In the genomic region with DNA sequence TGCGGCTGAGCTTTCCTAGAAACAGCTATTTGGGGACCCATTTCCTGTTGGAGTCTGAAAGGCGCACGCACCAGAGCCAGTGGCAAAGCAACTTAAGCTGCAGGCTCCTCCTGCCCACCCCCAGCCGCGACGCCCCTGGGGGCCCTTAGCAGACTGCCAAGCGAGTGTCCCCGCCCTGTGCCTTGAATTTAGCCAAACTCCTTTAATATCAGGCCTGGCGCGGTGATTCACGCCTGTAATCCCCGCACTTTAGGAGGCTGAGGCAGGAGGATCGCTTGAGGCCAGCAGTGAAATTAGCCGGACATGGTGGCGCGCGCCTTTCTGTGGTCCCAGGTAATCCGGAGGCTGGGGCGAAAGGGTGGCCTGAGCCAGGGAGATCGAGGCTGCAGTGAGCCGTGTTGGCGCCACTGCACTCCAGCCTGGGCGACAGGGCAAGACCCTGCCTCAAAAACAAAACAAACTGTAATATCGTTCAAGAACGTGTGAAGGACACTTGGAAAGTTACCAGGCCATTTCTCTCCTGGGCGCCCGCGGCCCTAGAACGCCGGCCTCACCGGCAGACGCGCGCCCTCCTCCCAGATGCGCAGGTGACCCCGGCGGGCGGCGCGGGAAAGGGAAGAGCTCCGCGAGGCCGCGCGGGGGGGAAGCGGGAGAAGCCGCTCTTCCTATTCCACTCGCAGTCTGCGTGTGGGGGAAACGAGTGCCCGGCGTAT, we compare ENCODE assay signal across 8 cellular contexts. TPM values are rescaled to one million over a fixed set of nuclear protein-coding genes. Genes with fewer than 3 reads are reported as not detected.
DNase-seq lines count a peak whose midpoint lies in the region.

No MANE protein-coding gene starts in this region.

- H3K27me3 ChIP-seq in SJCRH30 (no peaks in the 10 kb centered on the region), ectodermal cell (ENCODE audit: control insufficient read depth, insufficient read depth, low read length, poor library complexity, severe bottlenecking) (peaks cover 25% of the 10 kb centered on the region), muscle layer of colon (ENCODE audit: control insufficient read depth in 1 of 2, insufficient read depth in 2 of 2, low read length in 2 of 2) (peaks cover 8 to 26% of the 10 kb centered on the region in 2 donors)

- H3K36me3 ChIP-seq in SJCRH30 (peaks cover 2% of the 10 kb centered on the region), ectodermal cell (ENCODE audit: control insufficient read depth, insufficient read depth, low read length) (no peaks in the 10 kb centered on the region), muscle layer of colon (ENCODE audit: insufficient read depth, low read length) (no peaks in the 10 kb centered on the region)

- DNase-seq in NCI-H1105 (lab: John Stamatoyannopoulos, UW) (peak; percentile 8), NCI-H1105 treated with DMSO at 0.1 percent for 48 hours (lab: John Stamatoyannopoulos, UW) (no peak), SJCRH30 (no peak), CD1c-positive myeloid dendritic cell (ENCODE audit: extremely low spot score) (no peak), SW480 (ENCODE audit: low spot score) (no peak), H4 (ENCODE audit: low spot score) (no peak)

- 33% methylated on average over 52 of the region's 52 CpGs for WGBS in ectodermal cell, 2 experiments

- no peak overlapping the region for H3K9ac ChIP-seq in muscle layer of colon (ENCODE audit: low read length)

- H3K27ac ChIP-seq in SJCRH30 (peak overlapping the region; percentile 87; the same call in 1 of the 2 replicates), ectodermal cell (ENCODE audit: insufficient read depth, low read depth, low read length, poor library complexity, severe bottlenecking) (no peak overlapping the region), muscle layer of colon (ENCODE audit: low read depth, low read length) (no peak overlapping the region)

- H3K4me1 ChIP-seq in SJCRH30 = peaks cover 18% of the 10 kb centered on the region
- peaks cover 11% of the 10 kb centered on the region for H3K4me1 ChIP-seq in ectodermal cell (ENCODE audit: control insufficient read depth, insufficient read depth, low read length)
- peaks cover 7% of the 10 kb centered on the region for H3K4me1 ChIP-seq in muscle layer of colon (ENCODE audit: insufficient read depth, low read length)

- no peaks in the 10 kb centered on the region for H3K9me3 ChIP-seq in SJCRH30 (replicated peaks)
- H3K9me3 ChIP-seq in ectodermal cell (ENCODE audit: control insufficient read depth, low read length) = no peaks in the 10 kb centered on the region
- H3K9me3 ChIP-seq in muscle layer of colon (ENCODE audit: low read length) = no peaks in the 10 kb centered on the region

- H3K4me3 ChIP-seq in SJCRH30 (peak overlapping the region; percentile 94), ectodermal cell (ENCODE audit: insufficient read depth, low read depth, low read length) (peak overlapping the region; percentile 94), muscle layer of colon (ENCODE audit: low read depth in 1 of 2, low read length in 2 of 2) (peak overlapping the region; percentile 37 to 56)

RNA-seq across cellular contexts. Expression of a gene that starts 1.0 kb away (rescaled TPM):
- 99.3 and 103 TPM in 2 replicates for total RNA-seq in SJCRH30 (2014; rRNA removed; shearing (Covaris generic))
- polyA plus RNA-seq in ectodermal cell (2013, experiment 1 of 4) = 39.6 TPM
- 41.3 TPM for polyA plus RNA-seq in ectodermal cell (2013, experiment 2 of 4)
- 44.6 TPM for polyA plus RNA-seq in ectodermal cell (2013, experiment 3 of 4)
- polyA plus RNA-seq in ectodermal cell (2013, experiment 4 of 4) = 45.6 TPM
- 34.1 and 44.8 TPM in 2 replicates for total RNA-seq in H4 (2014; rRNA removed; shearing (Covaris generic))
